9 cellular contexts compared by ENCODE assay signal in genomic region chr1:17551755-17552234, GRCh38. TPM values are rescaled to one million over a fixed set of nuclear protein-coding genes. Genes with fewer than 3 reads are reported as not detected.
DNase-seq lines count a peak whose midpoint lies in the region; ATAC-seq and TF ChIP-seq lines count a peak whose summit lies in the region.
"Had no signal": no experiment of that assay in that cellular context is flagged by ENCODE, and none has a peak within 500 bp of the region (broad histone marks: within the 10 kb centered on the region; RNA-seq: fewer than 3 reads in every experiment).

No MANE protein-coding gene starts in this region.

- ATAC-seq in GM21515 (IDR thresholded peaks at IDR 0.05; ENCODE audit: unreplicated experiment), result no peak
- ATAC-seq in HG03457 (IDR thresholded peaks at IDR 0.05; ENCODE audit: unreplicated experiment), result no peak

- H3K4me1 Mint-ChIP-seq in HFFc6 (ENCODE audit: low read depth), result peaks cover 58% of the 10 kb centered on the region

- H3K27ac Mint-ChIP-seq in HFFc6, result peak overlapping the region; percentile 85

- TF ChIP-seq CTCF in HFFc6 (IDR thresholded peaks at IDR 0.05) (no peak), left ventricle myocardium inferior (IDR thresholded peaks at IDR 0.05; ENCODE audit: borderline replicate concordance) (no peak)

- H3K27me3 ChIP-seq in left ventricle myocardium inferior (ENCODE audit: low read depth) (no peaks in the 10 kb centered on the region), skeletal muscle tissue (ENCODE audit: control insufficient read depth in 3 of 3, insufficient read depth in 3 of 3, low read length in 3 of 3) (no peaks in the 10 kb centered on the region)

- peak overlapping the region; percentile 14 for H3K4me3 ChIP-seq in left ventricle myocardium inferior
- H3K4me3 ChIP-seq in skeletal muscle tissue (ENCODE audit: low read length in 3 of 3), result peak overlapping the region in 1 of 3 donors; percentile 3

- H3K9me3 Mint-ChIP-seq in HFFc6, result no peaks in the 10 kb centered on the region

- H3K9me3 ChIP-seq in left ventricle myocardium inferior (replicated peaks) (no peaks in the 10 kb centered on the region), skeletal muscle tissue (ENCODE audit: control insufficient read depth in 3 of 3, low read length in 3 of 3) (no peaks in the 10 kb centered on the region)

- no peaks in the 10 kb centered on the region for H3K36me3 Mint-ChIP-seq in HFFc6 (ENCODE audit: low read depth)

- DNase-seq in HFFc6, result peak; percentile 56
- DNase-seq in UCSD-AML1 (lab: John Stamatoyannopoulos, UW; ENCODE audit: unreplicated experiment), result peak; percentile 22
- DNase-seq in left ventricle myocardium inferior, result peak; percentile 50
- no peak for DNase-seq in NOMO-1 (lab: John Stamatoyannopoulos, UW; ENCODE audit: unreplicated experiment in 2 of 2)
- DNase-seq in T-helper 1 cell, result no peak
- DNase-seq: stimulated activated CD4-positive, alpha-beta T cell treated with anti-CD3 and anti-CD28 coated beads, Interleukin-2, amount 100 ng/mL, for 48 hours had no signal

- H3K27ac ChIP-seq in left ventricle myocardium inferior (replicated peaks) (peak overlapping the region; percentile 73), skeletal muscle tissue (ENCODE audit: low read depth, low read length) (peak overlapping the region; percentile 15)

- H3K36me3 ChIP-seq in left ventricle myocardium inferior (no peaks in the 10 kb centered on the region), skeletal muscle tissue (ENCODE audit: control insufficient read depth in 3 of 3, insufficient read depth in 3 of 3, low read length in 3 of 3) (no peaks in the 10 kb centered on the region)

- H3K4me1 ChIP-seq in left ventricle myocardium inferior (peaks cover 43% of the 10 kb centered on the region), skeletal muscle tissue (ENCODE audit: control insufficient read depth in 3 of 3, insufficient read depth in 3 of 3, low read length in 3 of 3) (peaks cover 18 to 40% (median 28%) of the 10 kb centered on the region in 3 donors)

- peak overlapping the region; percentile 7 to 50 (median 14) for H3K9ac ChIP-seq in skeletal muscle tissue (ENCODE audit: low read depth in 1 of 3, low read length in 3 of 3)

- H3K27me3 Mint-ChIP-seq in HFFc6 (ENCODE audit: insufficient read depth), result peaks cover 1% of the 10 kb centered on the region; the same call in 1 of the 2 replicates

- peak overlapping the region; percentile 64 for H3K4me3 Mint-ChIP-seq in HFFc6

- intact Hi-C loops in left ventricle myocardium inferior (cut with micrococcal nuclease), result no loop called here

RNA-seq across cellular contexts. Expression of gene ARHGEF10L, which starts 12.3 kb away (rescaled TPM):
- 10 to 100 TPM; 11.1 to 29.0 (median 26.7) TPM for total RNA-seq in HFFc6 (2021; fragmentation: NEBNext Ultra II Directional; extraction: Animal tissue kit (Norgen Biotek cat#: 25700))
- total RNA-seq in left ventricle myocardium inferior (59.1 TPM), skeletal muscle tissue (16.7 TPM)

Comparison
In these comparisons a context has a peak if more than half of its experiments do, and no peak if none do; other contexts are left out.
1. DNase-seq: peak in HFFc6 (single experiment), UCSD-AML1 (single experiment) and left ventricle myocardium inferior (single experiment); none in NOMO-1 (0 of 2) and T-helper 1 cell (0 of 5).